In genomic region chrX:20063716-20064351, GRCh38 we compare ENCODE assay signal across 10 cellular contexts. TPM values are rescaled to one million over a fixed set of nuclear protein-coding genes. Genes with fewer than 3 reads are reported as not detected.
DNase-seq lines count a peak whose midpoint lies in the region; ATAC-seq and TF ChIP-seq lines count a peak whose summit lies in the region.
"Had no signal": no experiment of that assay in that cellular context is flagged by ENCODE, and none has a peak within 500 bp of the region (broad histone marks: within the 10 kb centered on the region; RNA-seq: fewer than 3 reads in every experiment).

No MANE protein-coding gene starts in this region.

- H3K27ac Mint-ChIP-seq in activated CD4-positive, alpha-beta T cell treated with anti-CD3 and anti-CD28 coated beads for 36 hours: no peak overlapping the region

- no peak for TF ChIP-seq EP300 in neural cell (conservative IDR thresholded peaks at IDR 0.05; ENCODE audit: poor library complexity, severe bottlenecking)

- TF ChIP-seq CTCF in astrocyte of the spinal cord (IDR thresholded peaks at IDR 0.05; ENCODE audit: low read depth, low read length): peak; percentile 34
- TF ChIP-seq CTCF in neural cell (IDR thresholded peaks at IDR 0.05; ENCODE audit: poor library complexity, severe bottlenecking): peak; percentile 42
- TF ChIP-seq CTCF in GM13976 (IDR thresholded peaks at IDR 0.05; ENCODE audit: borderline replicate concordance, control extremely low read depth, extremely low read depth, insufficient read depth, missing control alignments): no peak

- peak; percentile 14 for DNase-seq in activated CD4-positive, alpha-beta T cell treated with anti-CD3 and anti-CD28 coated beads for 36 hours
- DNase-seq in activated CD4-positive, alpha-beta T cell treated with anti-CD3 and anti-CD28 coated beads, Interleukin-2, amount 50 U/mL, for 4 hours: no peak
- peak; percentile 36 for DNase-seq in HCEC 1CT
- DNase-seq in astrocyte of the spinal cord (ENCODE audit: low read depth, low spot score): no peak
- no peak for DNase-seq in head of caudate nucleus
- DNase-seq in GM13976 (ENCODE audit: low spot score): no peak
- DNase-seq: NCI-H446 treated with DMSO at 0.1 percent for 48 hours had no signal

- no peak overlapping the region for H3K4me2 ChIP-seq in neural cell (ENCODE audit: low read length)

- H3K27ac ChIP-seq in neural cell (ENCODE audit: low read length): no peak overlapping the region
- H3K27ac ChIP-seq: ascending aorta had no signal

- H3K4me3 ChIP-seq in astrocyte of the spinal cord (ENCODE audit: low read depth, low read length): no peak overlapping the region
- H3K4me3 ChIP-seq in neural cell (ENCODE audit: low read length): no peak overlapping the region
- H3K4me3 ChIP-seq: ascending aorta had no signal

- no peaks in the 10 kb centered on the region for H3K27me3 ChIP-seq in neural cell (ENCODE audit: insufficient read depth, low read depth, low read length)
- H3K27me3 ChIP-seq: ascending aorta had no signal

- no peaks in the 10 kb centered on the region for H3K9me3 ChIP-seq in neural cell (ENCODE audit: low read length)
- H3K9me3 ChIP-seq: ascending aorta had no signal

- POLR2A ChIA-PET in activated CD4-positive, alpha-beta T cell treated with anti-CD3 and anti-CD28 coated beads for 36 hours (lab: Charles Lee): no interaction called here

- intact Hi-C loops in activated CD4-positive, alpha-beta T cell treated with anti-CD3 and anti-CD28 coated beads for 36 hours (cut with DNase I, micrococcal nuclease): no loop called here
- intact Hi-C loops in head of caudate nucleus (cut with DNase I): no loop called here

- no peak overlapping the region for H3K9ac ChIP-seq in neural cell (ENCODE audit: low read length)

- H3K36me3 Mint-ChIP-seq in activated CD4-positive, alpha-beta T cell treated with anti-CD3 and anti-CD28 coated beads for 36 hours (ENCODE audit: low read depth): no peaks in the 10 kb centered on the region

- peaks cover 4% of the 10 kb centered on the region for H3K4me1 Mint-ChIP-seq in activated CD4-positive, alpha-beta T cell treated with anti-CD3 and anti-CD28 coated beads for 36 hours

- H3F3A ChIP-seq in neural cell (ENCODE audit: insufficient read depth, low read length, poor library complexity, severe bottlenecking): no peaks in the 10 kb centered on the region

- no peaks in the 10 kb centered on the region for H3K36me3 ChIP-seq in neural cell (ENCODE audit: insufficient read depth, low read length)
- H3K36me3 ChIP-seq: ascending aorta had no signal

- no peak for ATAC-seq in activated CD4-positive, alpha-beta T cell treated with anti-CD3 and anti-CD28 coated beads for 36 hours
- no peak for ATAC-seq in GM18868 (IDR thresholded peaks at IDR 0.05; ENCODE audit: unreplicated experiment)

- TF ChIP-seq RAD21 in neural cell (conservative IDR thresholded peaks at IDR 0.05): no peak

- H4K20me1 ChIP-seq in neural cell (ENCODE audit: insufficient read depth): no peaks in the 10 kb centered on the region

- in situ Hi-C loops in astrocyte of the spinal cord (cut with HindIII; ENCODE audit: low sequenced_read_pairs) (no loop called here), GM13976 (cut with MboI; ENCODE audit: low sequenced_read_pairs, unreplicated experiment) (loop anchor here (25.0 kb wide), 2 partner anchors 152 to 677 kb away; no protein-coding TSS in a partner anchor)

- no peak overlapping the region for H3K4me3 Mint-ChIP-seq in activated CD4-positive, alpha-beta T cell treated with anti-CD3 and anti-CD28 coated beads for 36 hours

- no peaks in the 10 kb centered on the region for H3K9me2 ChIP-seq in neural cell (ENCODE audit: insufficient read depth, low read length)

- no peak overlapping the region for H2AFZ ChIP-seq in neural cell (ENCODE audit: low read depth, low read length)

- no peaks in the 10 kb centered on the region for H3K79me2 ChIP-seq in neural cell (replicated peaks; ENCODE audit: insufficient read depth, low read length)

- H3K27me3 Mint-ChIP-seq in activated CD4-positive, alpha-beta T cell treated with anti-CD3 and anti-CD28 coated beads for 36 hours: no peaks in the 10 kb centered on the region

- H3K9me3 Mint-ChIP-seq in activated CD4-positive, alpha-beta T cell treated with anti-CD3 and anti-CD28 coated beads for 36 hours (ENCODE audit: low read depth): no peaks in the 10 kb centered on the region

- CTCF ChIA-PET in activated CD4-positive, alpha-beta T cell treated with anti-CD3 and anti-CD28 coated beads for 36 hours (lab: Charles Lee): interaction anchor here (0.6 to 2.4 kb wide), 7 partner anchors 10 to 682 kb away, joined by 3 to 16 read pairs (median 3); no protein-coding TSS in a partner anchor

TF ChIP-seq in neural cell, 6 proteins besides CTCF, POLR2A, EP300 and RAD21:
- TF ChIP-seq SMC3 (conservative IDR thresholded peaks at IDR 0.05; ENCODE audit: poor library complexity) (no peak), MXI1 (conservative IDR thresholded peaks at IDR 0.05; ENCODE audit: poor library complexity, severe bottlenecking) (no peak), EZH2 (IDR thresholded peaks at IDR 0.05; ENCODE audit: borderline replicate concordance, insufficient read depth, low read length, poor library complexity, severe bottlenecking) (no peak), REST (IDR thresholded peaks at IDR 0.05; ENCODE audit: borderline replicate concordance) (no peak), TAF1 (IDR thresholded peaks at IDR 0.05; ENCODE audit: low read depth) (no peak), POLR2AphosphoS5 (IDR thresholded peaks at IDR 0.05) (no peak)

RNA-seq across cellular contexts. Expression of gene MAP7D2, which starts 52.9 kb away (rescaled TPM):
- total RNA-seq in activated CD4-positive, alpha-beta T cell treated with anti-CD3 and anti-CD28 coated beads for 36 hours: under 1 TPM; 0.44 to 0.59 TPM
- polyA plus RNA-seq in neural cell: 3.5 and 6.4 TPM in 2 replicates
- polyA minus RNA-seq in neural cell: 3.9 and 4.3 TPM in 2 replicates
- total RNA-seq: ascending aorta had no signal

Comparison
In these comparisons a context has a peak if more than half of its experiments do, and no peak if none do; other contexts are left out.
1. DNase-seq: peak in activated CD4-positive, alpha-beta T cell treated with anti-CD3 and anti-CD28 coated beads for 36 hours (single experiment) and HCEC 1CT (single experiment); none in activated CD4-positive, alpha-beta T cell treated with anti-CD3 and anti-CD28 coated beads, Interleukin-2, amount 50 U/mL, for 4 hours (0 of 2), astrocyte of the spinal cord (single experiment), head of caudate nucleus (0 of 42) and GM13976 (single experiment).